In genomic region chr17:3635474-3636153, GRCh38 we compare ENCODE assay signal across 8 cellular contexts. TPM values are rescaled to one million over a fixed set of nuclear protein-coding genes. Genes with fewer than 3 reads are reported as not detected.
DNase-seq lines count a peak whose midpoint lies in the region; ATAC-seq, FAIRE-seq and TF ChIP-seq lines count a peak whose summit lies in the region.

No MANE protein-coding gene starts in this region.

- BruUV-seq in PC-3 (replicated peaks; lab: Mats Ljungman, UMichigan) (no TSS peak), endothelial cell of umbilical vein (replicated peaks; lab: Mats Ljungman, UMichigan) (TSS peak; percentile 18)

- H3K4me1 ChIP-seq in PC-3 (ENCODE audit: insufficient read depth, low read length) (peaks cover 6% of the 10 kb centered on the region; the same call in 1 of the 2 replicates), endothelial cell of umbilical vein (ENCODE audit: control insufficient read depth, extremely low read depth, insufficient read depth, low read length) (peaks cover 12% of the 10 kb centered on the region)

- intact Hi-C loops in PC-3 (cut with micrococcal nuclease) (loop anchor here (1.0 to 2.0 kb wide), 3 partner anchors 33 to 100 kb away; partner anchors contain the start of genes EMC6 and TAX1BP3), endothelial cell of umbilical vein (cut with micrococcal nuclease) (loop anchor here (1.0 kb wide), 1 partner anchor 33 kb away; the partner anchor contains the start of genes EMC6 and TAX1BP3)

- POLR2A ChIA-PET in PC-3 (lab: Charles Lee; ENCODE audit: unreplicated experiment) (interaction anchor here (0.5 to 0.9 kb wide), 3 partner anchors 17 to 77 kb away, joined by 3 to 11 read pairs (median 3); no protein-coding TSS in a partner anchor), endothelial cell of umbilical vein (lab: Charles Lee) (interaction anchor here (0.9 to 2.1 kb wide), 3 partner anchors 12 to 32 kb away, joined by 3 to 18 read pairs (median 3); no protein-coding TSS in a partner anchor)

- peak; percentile 28 for FAIRE-seq in endothelial cell of umbilical vein (lab: Jason Lieb, UNC)

- peaks cover 44% of the 10 kb centered on the region for H3K4me1 Mint-ChIP-seq in nephron progenitor cell

- TF ChIP-seq CTCF in PC-3 (conservative IDR thresholded peaks at IDR 0.05; ENCODE audit: low read depth, low read length) (no peak), endothelial cell of umbilical vein (IDR thresholded peaks at IDR 0.05; ENCODE audit: extremely low read depth in 1 of 2, insufficient read depth in 1 of 2, low read depth in 1 of 2, low read length in 2 of 2) (no peak), nephron progenitor cell (IDR thresholded peaks at IDR 0.05) (no peak)

- H3K9me3 ChIP-seq in PC-3 (ENCODE audit: low read length), result no peaks in the 10 kb centered on the region
- no peaks in the 10 kb centered on the region for H3K9me3 ChIP-seq in endothelial cell of umbilical vein (replicated peaks; ENCODE audit: control insufficient read depth, insufficient read depth, low read length)

- no peaks in the 10 kb centered on the region for H3K9me2 ChIP-seq in PC-3 (replicated peaks; ENCODE audit: low read length)

- H3K4me3 Mint-ChIP-seq in nephron progenitor cell, result peak overlapping the region; percentile 97

- H3K9me1 ChIP-seq in endothelial cell of umbilical vein (replicated peaks; ENCODE audit: control insufficient read depth, extremely low read depth, insufficient read depth, low read length), result no peaks in the 10 kb centered on the region

- H3K79me2 ChIP-seq in PC-3 (ENCODE audit: low read length), result peaks cover 44% of the 10 kb centered on the region
- peaks cover 20% of the 10 kb centered on the region for H3K79me2 ChIP-seq in endothelial cell of umbilical vein (ENCODE audit: control insufficient read depth, insufficient read depth, low read length)

- peak; percentile 2 for ATAC-seq in PC-3

- no peak for TF ChIP-seq POLR2A in endothelial cell of umbilical vein (IDR thresholded peaks at IDR 0.05; ENCODE audit: low read depth, low read length)

- no peaks in the 10 kb centered on the region for H3K9me3 Mint-ChIP-seq in nephron progenitor cell

- H3K27me3 Mint-ChIP-seq in nephron progenitor cell (ENCODE audit: low read depth, poor library complexity), result peaks cover 4% of the 10 kb centered on the region

- H3K4me3 ChIP-seq in PC-3 (ENCODE audit: low read length) (peak overlapping the region; percentile 86), endothelial cell of umbilical vein (replicated peaks in 1 of 3; ENCODE audit: insufficient read depth in 1 of 3, low read depth in 1 of 3, low read length in 3 of 3) (peak overlapping the region; percentile 26 to 83 (median 34))

- no peaks in the 10 kb centered on the region for H3K27me3 ChIP-seq in PC-3 (ENCODE audit: low read length)
- no peaks in the 10 kb centered on the region for H3K27me3 ChIP-seq in endothelial cell of umbilical vein (ENCODE audit: control insufficient read depth in 2 of 2, insufficient read depth in 2 of 2, low read length in 2 of 2)

- CTCF ChIA-PET in PC-3 (lab: Charles Lee) (interaction anchor here (0.6 to 1.0 kb wide), 2 partner anchors 32 kb away, joined by 3 to 5 read pairs; no protein-coding TSS in a partner anchor), endothelial cell of umbilical vein (lab: Charles Lee) (interaction anchor here (1.0 to 2.5 kb wide), 6 partner anchors 12 to 587 kb away, joined by 4 to 15 read pairs (median 7); partner anchors contain the start of genes P2RX5 and TAX1BP3)

- peak overlapping the region; percentile 93 for H3K9ac ChIP-seq in PC-3 (ENCODE audit: low read length)
- H3K9ac ChIP-seq in endothelial cell of umbilical vein (replicated peaks; ENCODE audit: extremely low read depth, insufficient read depth, low read length), result peak overlapping the region; percentile 50

- peak overlapping the region; percentile 46 for H3K27ac ChIP-seq in PC-3 (ENCODE audit: low read length)
- H3K27ac ChIP-seq in endothelial cell of umbilical vein (ENCODE audit: insufficient read depth, low read depth, low read length), result no peak overlapping the region

- peaks cover 12% of the 10 kb centered on the region for H3K36me3 Mint-ChIP-seq in nephron progenitor cell (ENCODE audit: low read depth)

- dilution Hi-C loops in endothelial cell of umbilical vein (cut with MboI; ENCODE audit: extremely low pct_ligation_motif_present, low sequenced_read_pairs), result no loop called here

- peak overlapping the region; percentile 68; the same call in 1 of the 2 replicates for H2AFZ ChIP-seq in PC-3 (ENCODE audit: low read length)
- H2AFZ ChIP-seq in endothelial cell of umbilical vein (ENCODE audit: low read depth, low read length), result peak overlapping the region; percentile 19

- no peaks in the 10 kb centered on the region for H3F3A ChIP-seq in PC-3 (ENCODE audit: low read length, unreplicated experiment)

- H3K27ac Mint-ChIP-seq in nephron progenitor cell, result no peak overlapping the region

- H4K20me1 ChIP-seq in PC-3 (ENCODE audit: low read length) (no peaks in the 10 kb centered on the region), endothelial cell of umbilical vein (replicated peaks; ENCODE audit: control insufficient read depth, extremely low read depth, insufficient read depth, low read length) (no peaks in the 10 kb centered on the region)

- H3K36me3 ChIP-seq in PC-3 (ENCODE audit: low read depth, low read length) (no peaks in the 10 kb centered on the region; the same call in 1 of the 2 replicates), endothelial cell of umbilical vein (ENCODE audit: control insufficient read depth in 2 of 2, extremely low read depth in 1 of 2, insufficient read depth in 2 of 2, low read length in 2 of 2) (peaks cover 0 to 3% of the 10 kb centered on the region in 2 experiments)

- H3K4me2 ChIP-seq in PC-3 (ENCODE audit: low read length) (peak overlapping the region; percentile 94), endothelial cell of umbilical vein (ENCODE audit: insufficient read depth, low read length) (peak overlapping the region; percentile 58)

- peak; percentile 56 for DNase-seq in DMS53 (lab: John Stamatoyannopoulos, UW)
- DNase-seq in DMS53 treated with DMSO at 0.1 percent for 48 hours (lab: John Stamatoyannopoulos, UW; ENCODE audit: unreplicated experiment), result no peak
- peak; percentile 30 for DNase-seq in PC-3
- no peak for DNase-seq in endothelial cell of umbilical vein (ENCODE audit: low read depth, low spot score)
- no peak for DNase-seq in nephron progenitor cell
- DNase-seq in NCI-H510A (lab: John Stamatoyannopoulos, UW), result no peak
- DNase-seq in EL, result no peak
- no peak for DNase-seq in activated CD8-positive, alpha-beta memory T cell treated with anti-CD3 and anti-CD28 coated beads for 24 hours

RNA-seq across cellular contexts. Expression of gene SHPK, which starts 0.4 kb away (rescaled TPM):
- total RNA-seq in PC-3 (2014; rRNA removed), result 17.7 and 22.4 TPM in 2 replicates
- total RNA-seq in endothelial cell of umbilical vein, result 15.9 and 17.8 TPM in 2 replicates
- 14.7 and 15.4 TPM in 2 replicates for polyA plus RNA-seq in endothelial cell of umbilical vein
- polyA plus RNA-seq in endothelial cell of umbilical vein (2011; cell fraction: cytosol; rRNA removed), result 12.7 and 12.9 TPM in 2 replicates
- 24.1 and 28.5 TPM in 2 replicates for polyA plus RNA-seq in endothelial cell of umbilical vein (2011; cell fraction: nucleus; rRNA removed)
- polyA plus RNA-seq in endothelial cell of umbilical vein (2012), result 11.4 and 13.2 TPM in 2 replicates
- 25.5 and 28.3 TPM in 2 replicates for polyA minus RNA-seq in endothelial cell of umbilical vein
- polyA minus RNA-seq in endothelial cell of umbilical vein (2011; cell fraction: cytosol; rRNA and poly(A)+ RNA removed), result 4.6 TPM
- polyA minus RNA-seq in endothelial cell of umbilical vein (2011; cell fraction: nucleus; rRNA and poly(A)+ RNA removed), result 12.6 and 13.4 TPM in 2 replicates

RNA-seq across cellular contexts. Expression of gene CTNS, which starts 0.9 kb away (rescaled TPM):
- 10.2 and 17.5 TPM in 2 replicates for total RNA-seq in PC-3 (2014; rRNA removed)
- 20.8 and 25.9 TPM in 2 replicates for total RNA-seq in endothelial cell of umbilical vein
- polyA plus RNA-seq in endothelial cell of umbilical vein, result 17.9 and 20.5 TPM in 2 replicates
- polyA plus RNA-seq in endothelial cell of umbilical vein (2011; cell fraction: cytosol; rRNA removed), result 10.2 and 12.2 TPM in 2 replicates
- 15.5 and 18.1 TPM in 2 replicates for polyA plus RNA-seq in endothelial cell of umbilical vein (2011; cell fraction: nucleus; rRNA removed)
- 15.5 and 20.4 TPM in 2 replicates for polyA plus RNA-seq in endothelial cell of umbilical vein (2012)
- 15.2 and 16.2 TPM in 2 replicates for polyA minus RNA-seq in endothelial cell of umbilical vein
- polyA minus RNA-seq in endothelial cell of umbilical vein (2011; cell fraction: cytosol; rRNA and poly(A)+ RNA removed), result 5.1 TPM
- polyA minus RNA-seq in endothelial cell of umbilical vein (2011; cell fraction: nucleus; rRNA and poly(A)+ RNA removed), result 10.5 and 14.0 TPM in 2 replicates

RNA-seq across cellular contexts. Expression of gene TRPV1, which starts 26.4 kb away (rescaled TPM):
- 4.1 and 4.7 TPM in 2 replicates for total RNA-seq in PC-3 (2014; rRNA removed)
- total RNA-seq in endothelial cell of umbilical vein, result 1.4 and 2.5 TPM in 2 replicates
- 1.4 and 1.8 TPM in 2 replicates for polyA plus RNA-seq in endothelial cell of umbilical vein
- polyA plus RNA-seq in endothelial cell of umbilical vein (2011; cell fraction: cytosol; rRNA removed), result 0.87 and 0.96 TPM in 2 replicates
- polyA plus RNA-seq in endothelial cell of umbilical vein (2011; cell fraction: nucleus; rRNA removed), result 10.3 and 10.4 TPM in 2 replicates
- 1.4 and 1.5 TPM in 2 replicates for polyA plus RNA-seq in endothelial cell of umbilical vein (2012)
- polyA minus RNA-seq in endothelial cell of umbilical vein, result 4.6 and 8.7 TPM in 2 replicates
- 3.5 TPM for polyA minus RNA-seq in endothelial cell of umbilical vein (2011; cell fraction: cytosol; rRNA and poly(A)+ RNA removed)
- polyA minus RNA-seq in endothelial cell of umbilical vein (2011; cell fraction: nucleus; rRNA and poly(A)+ RNA removed), result 5.6 TPM in 2 replicates

RNA-seq across cellular contexts. Expression of gene TAX1BP3, which starts 32.8 kb away (rescaled TPM):
- 87.7 and 100 TPM in 2 replicates for total RNA-seq in PC-3 (2014; rRNA removed)
- total RNA-seq in endothelial cell of umbilical vein, result 247 and 254 TPM in 2 replicates
- 315 and 359 TPM in 2 replicates for polyA plus RNA-seq in endothelial cell of umbilical vein
- 243 and 274 TPM in 2 replicates for polyA plus RNA-seq in endothelial cell of umbilical vein (2011; cell fraction: cytosol; rRNA removed)
- polyA plus RNA-seq in endothelial cell of umbilical vein (2011; cell fraction: nucleus; rRNA removed), result 115 and 129 TPM in 2 replicates
- polyA plus RNA-seq in endothelial cell of umbilical vein (2012), result 230 and 275 TPM in 2 replicates
- polyA minus RNA-seq in endothelial cell of umbilical vein, result 113 and 128 TPM in 2 replicates
- polyA minus RNA-seq in endothelial cell of umbilical vein (2011; cell fraction: cytosol; rRNA and poly(A)+ RNA removed), result 62.4 TPM
- polyA minus RNA-seq in endothelial cell of umbilical vein (2011; cell fraction: nucleus; rRNA and poly(A)+ RNA removed), result 42.9 and 53.8 TPM in 2 replicates

RNA-seq across cellular contexts. Expression of gene EMC6, which starts 33.0 kb away (rescaled TPM):
- total RNA-seq in PC-3 (2014; rRNA removed) (56.5 and 60.4 TPM in 2 replicates), endothelial cell of umbilical vein (54.0 and 62.2 TPM in 2 replicates)
- 105 and 148 TPM in 2 replicates for polyA plus RNA-seq in endothelial cell of umbilical vein
- 58.1 and 73.4 TPM in 2 replicates for polyA plus RNA-seq in endothelial cell of umbilical vein (2011; cell fraction: cytosol; rRNA removed)
- polyA plus RNA-seq in endothelial cell of umbilical vein (2011; cell fraction: nucleus; rRNA removed), result 19.0 and 22.6 TPM in 2 replicates
- polyA plus RNA-seq in endothelial cell of umbilical vein (2012), result 41.7 and 65.4 TPM in 2 replicates
- polyA minus RNA-seq in endothelial cell of umbilical vein, result 18.8 and 21.5 TPM in 2 replicates
- 52.3 TPM for polyA minus RNA-seq in endothelial cell of umbilical vein (2011; cell fraction: cytosol; rRNA and poly(A)+ RNA removed)
- polyA minus RNA-seq in endothelial cell of umbilical vein (2011; cell fraction: nucleus; rRNA and poly(A)+ RNA removed), result 8.3 and 10.8 TPM in 2 replicates

Comparison
In these comparisons a context has a peak if more than half of its experiments do, and no peak if none do; other contexts are left out.
1. DNase-seq: peak in DMS53 (single experiment) and PC-3 (single experiment); none in DMS53 treated with DMSO at 0.1 percent for 48 hours (single experiment), endothelial cell of umbilical vein (single experiment), nephron progenitor cell (single experiment), NCI-H510A (single experiment), EL (single experiment) and activated CD8-positive, alpha-beta memory T cell treated with anti-CD3 and anti-CD28 coated beads for 24 hours (single experiment).